Comparison of ENCODE assay signal across 13 cellular contexts in genomic region chr15:65069179-65069578, GRCh38. TPM values are rescaled to one million over a fixed set of nuclear protein-coding genes. Genes with fewer than 3 reads are reported as not detected.
DNase-seq lines count a peak whose midpoint lies in the region; ATAC-seq and TF ChIP-seq lines count a peak whose summit lies in the region.
"Had no signal": no experiment of that assay in that cellular context is flagged by ENCODE, and none has a peak within 500 bp of the region (broad histone marks: within the 10 kb centered on the region; RNA-seq: fewer than 3 reads in every experiment).

No MANE protein-coding gene starts in this region.

- no peak overlapping the region for H3K4me3 ChIP-seq in astrocyte of the cerebellum (ENCODE audit: low read depth, low read length)
- no peak overlapping the region for H3K4me3 ChIP-seq in heart right ventricle
- no peak overlapping the region for H3K4me3 ChIP-seq in rectal smooth muscle tissue (ENCODE audit: low read length)

- DNase-seq in AG20443 (ENCODE audit: low spot score): peak; percentile 78
- peak; percentile 78 for DNase-seq in astrocyte of the cerebellum (ENCODE audit: low read depth)
- peak in 1 of 2 donors; percentile 72 for DNase-seq in heart right ventricle
- DNase-seq in stimulated activated naive B cell treated with anti-CD40 and anti-IgM and Interleukin-4, amounts not matched to agents 10 μg/mL and 1 μg/mL and 100 μg/mL, for 72 hours: no peak
- DNase-seq: BE2C, glutamatergic neuron, naive B cell, NCI-H1092 treated with DMSO at 0.1 percent for 48 hours had no signal

- no peak overlapping the region for H3K27ac Mint-ChIP-seq in stimulated activated naive B cell treated with anti-CD40 and anti-IgM and Interleukin-4, amounts not matched to agents 10 μg/mL and 1 μg/mL and 100 μg/mL, for 72 hours
- H3K27ac Mint-ChIP-seq: naive B cell had no signal

- H3K36me3 ChIP-seq in heart right ventricle: peaks cover 0 to 4% (median 0%) of the 10 kb centered on the region in 9 donors
- no peaks in the 10 kb centered on the region for H3K36me3 ChIP-seq in rectal smooth muscle tissue (ENCODE audit: control insufficient read depth, insufficient read depth, low read length)
- H3K36me3 ChIP-seq: BE2C had no signal

- no peaks in the 10 kb centered on the region for H3K9me3 ChIP-seq in heart right ventricle
- H3K9me3 ChIP-seq: BE2C had no signal

- H3K9me3 Mint-ChIP-seq in stimulated activated naive B cell treated with anti-CD40 and anti-IgM and Interleukin-4, amounts not matched to agents 10 μg/mL and 1 μg/mL and 100 μg/mL, for 72 hours: no peaks in the 10 kb centered on the region
- H3K9me3 Mint-ChIP-seq: naive B cell had no signal

- intact Hi-C loops in heart right ventricle (cut with DNase I): no loop called here

- peaks cover 29 to 74% (median 51%) of the 10 kb centered on the region in 9 donors for H3K4me1 ChIP-seq in heart right ventricle
- peaks cover 43% of the 10 kb centered on the region for H3K4me1 ChIP-seq in rectal smooth muscle tissue (ENCODE audit: control insufficient read depth, insufficient read depth, low read length)

- WGBS in heart right ventricle, 2 donors: 40 to 48% methylated on average over 1 of the region's 1 CpG

- peaks cover 6 to 17% of the 10 kb centered on the region in 2 donors for H3K4me1 Mint-ChIP-seq in stimulated activated naive B cell treated with anti-CD40 and anti-IgM and Interleukin-4, amounts not matched to agents 10 μg/mL and 1 μg/mL and 100 μg/mL, for 72 hours

- peaks cover 0 to 42% (median 6%) of the 10 kb centered on the region in 7 donors for H3K27me3 ChIP-seq in heart right ventricle
- H3K27me3 ChIP-seq in rectal smooth muscle tissue (ENCODE audit: control insufficient read depth, insufficient read depth, low read length): no peaks in the 10 kb centered on the region
- H3K27me3 ChIP-seq: BE2C had no signal

- no peak for TF ChIP-seq CTCF in astrocyte of the cerebellum (IDR thresholded peaks at IDR 0.05; ENCODE audit: low read depth, low read length, missing control alignments)
- TF ChIP-seq CTCF in heart right ventricle (IDR thresholded peaks at IDR 0.05): no peak

- peaks cover 19 to 38% of the 10 kb centered on the region in 2 donors for H3K27me3 Mint-ChIP-seq in stimulated activated naive B cell treated with anti-CD40 and anti-IgM and Interleukin-4, amounts not matched to agents 10 μg/mL and 1 μg/mL and 100 μg/mL, for 72 hours

- peak overlapping the region; percentile 19 to 92 (median 89) for H3K27ac ChIP-seq in heart right ventricle
- peak overlapping the region; percentile 92 for H3K27ac ChIP-seq in rectal smooth muscle tissue (ENCODE audit: low read depth, low read length)

- ATAC-seq in heart right ventricle (peak; percentile 22 to 69 (median 36)), HG03457 (IDR thresholded peaks at IDR 0.05; ENCODE audit: unreplicated experiment) (no peak), HG03135 (IDR thresholded peaks at IDR 0.05; ENCODE audit: unreplicated experiment) (no peak), HG02981 (IDR thresholded peaks at IDR 0.05; ENCODE audit: unreplicated experiment) (no peak)
- ATAC-seq in stimulated activated naive B cell treated with anti-CD40 and anti-IgM and Interleukin-4, amounts not matched to agents 10 μg/mL and 1 μg/mL and 100 μg/mL, for 72 hours (replicated peaks): no peak

- no peak overlapping the region for H3K9ac ChIP-seq in rectal smooth muscle tissue (ENCODE audit: low read length)

- in situ Hi-C loops in astrocyte of the cerebellum (cut with HindIII; ENCODE audit: low sequenced_read_pairs): no loop called here

- no peak overlapping the region for H3K4me3 Mint-ChIP-seq in stimulated activated naive B cell treated with anti-CD40 and anti-IgM and Interleukin-4, amounts not matched to agents 10 μg/mL and 1 μg/mL and 100 μg/mL, for 72 hours

- no peaks in the 10 kb centered on the region for H3K36me3 Mint-ChIP-seq in stimulated activated naive B cell treated with anti-CD40 and anti-IgM and Interleukin-4, amounts not matched to agents 10 μg/mL and 1 μg/mL and 100 μg/mL, for 72 hours
- H3K36me3 Mint-ChIP-seq: naive B cell had no signal

RNA-seq across cellular contexts. Expression of gene RASL12, which starts 1.4 kb away (rescaled TPM):
- total RNA-seq in heart right ventricle: 10 to 100 TPM in 7 of 10 donors, 1 to 10 TPM in 3; 4.4 to 20.1 (median 11.8) TPM
- polyA plus RNA-seq in heart right ventricle: 10 to 100 TPM; 13.1 to 18.7 TPM
- total RNA-seq: T-helper 2 cell treated with Interferon-gamma antibody and Interleukin-4, amounts not matched to agents 100 ng/mL and 5 ng/mL, for 36 hours had no signal

RNA-seq across cellular contexts. Expression of gene KBTBD13, which starts 7.4 kb away (rescaled TPM):
- total RNA-seq in heart right ventricle: 10 to 100 TPM in 3 of 10 donors, 1 to 10 TPM in 7; 4.1 to 20.5 (median 4.6) TPM
- polyA plus RNA-seq in heart right ventricle: 1 to 10 TPM in 1 of 2 donors, under 1 TPM in 1; 0.84 to 7.8 TPM
- total RNA-seq: T-helper 2 cell treated with Interferon-gamma antibody and Interleukin-4, amounts not matched to agents 100 ng/mL and 5 ng/mL, for 36 hours had no signal

RNA-seq across cellular contexts. Expression of gene SLC51B, which starts 24.0 kb away (rescaled TPM):
- total RNA-seq in heart right ventricle: not detected
- under 1 TPM in 1 of 2 donors, not detected in 1; 0.43 TPM for polyA plus RNA-seq in heart right ventricle
- total RNA-seq: T-helper 2 cell treated with Interferon-gamma antibody and Interleukin-4, amounts not matched to agents 100 ng/mL and 5 ng/mL, for 36 hours had no signal

RNA-seq across cellular contexts. Expression of gene MTFMT, which starts 39.7 kb away (rescaled TPM):
- 10 to 100 TPM; 13.5 to 21.9 (median 18.6) TPM for total RNA-seq in heart right ventricle
- 1 to 10 TPM; 5.5 to 8.0 TPM for polyA plus RNA-seq in heart right ventricle

RNA-seq across cellular contexts. Expression of gene UBAP1L, which starts 45.8 kb away (rescaled TPM):
- 1 to 10 TPM in 9 of 10 donors, under 1 TPM in 1; 0.88 to 2.3 (median 1.6) TPM for total RNA-seq in heart right ventricle
- polyA plus RNA-seq in heart right ventricle: 1 to 10 TPM in 1 of 2 donors, under 1 TPM in 1; 0.65 to 5.3 TPM

Comparison
In these comparisons a context has a peak if more than half of its experiments do, and no peak if none do; other contexts are left out.
1. ATAC-seq: peak in heart right ventricle (8 of 8); none in HG03457 (single experiment), HG03135 (single experiment), HG02981 (single experiment) and stimulated activated naive B cell treated with anti-CD40 and anti-IgM and Interleukin-4, amounts not matched to agents 10 μg/mL and 1 μg/mL and 100 μg/mL, for 72 hours (0 of 2).